ENCODE assay signal across 8 cellular contexts in genomic region chr7:64625114-64626082, GRCh38. TPM values are rescaled to one million over a fixed set of nuclear protein-coding genes. Genes with fewer than 3 reads are reported as not detected.
DNase-seq lines count a peak whose midpoint lies in the region; ATAC-seq and TF ChIP-seq lines count a peak whose summit lies in the region.
"Had no signal": no experiment of that assay in that cellular context is flagged by ENCODE, and none has a peak within 500 bp of the region (broad histone marks: within the 10 kb centered on the region; RNA-seq: fewer than 3 reads in every experiment).

No MANE protein-coding gene starts in this region.

- peaks cover 31% of the 10 kb centered on the region for H3K9me3 Mint-ChIP-seq in MCF 10A (ENCODE audit: unreplicated experiment)

- no peaks in the 10 kb centered on the region for H3K36me3 ChIP-seq in neutrophil
- H3K36me3 ChIP-seq: SJSA1 had no signal

- no peaks in the 10 kb centered on the region for H3K27me3 ChIP-seq in neutrophil
- H3K27me3 ChIP-seq: SJSA1 had no signal

- CTCF ChIA-PET in MCF 10A (lab: Yijun Ruan, JAX) = interaction anchor here (0.6 to 2.2 kb wide), 10 partner anchors 10 to 775 kb away, joined by 3 to 12 read pairs (median 3); partner anchors contain the start of gene ZNF736

- H3K4me3 ChIP-seq in GM12864 (ENCODE audit: low read depth, low read length) (no peak overlapping the region), neutrophil (ENCODE audit: low read depth in 1 of 2, low read length in 1 of 2) (no peak overlapping the region)
- H3K4me3 ChIP-seq: SJSA1 had no signal

- H3K4me3 Mint-ChIP-seq in MCF 10A (ENCODE audit: unreplicated experiment) = no peak overlapping the region

- DNase-seq in GM12864 (ENCODE audit: low read depth) (no peak), MCF 10A (ENCODE audit: unreplicated experiment) (no peak), NCI-H146 treated with DMSO at 0.1 percent for 48 hours (lab: John Stamatoyannopoulos, UW; ENCODE audit: unreplicated experiment) (no peak)

- POLR2A ChIA-PET in MCF 10A (lab: Yijun Ruan, JAX) = interaction anchor here (0.6 to 1.3 kb wide), 3 partner anchors 19 to 80 kb away, joined by 3 to 4 read pairs (median 3); no protein-coding TSS in a partner anchor

- H3K9me3 ChIP-seq in neutrophil = no peaks in the 10 kb centered on the region
- H3K9me3 ChIP-seq: SJSA1 had no signal

- ATAC-seq in HG03565 (IDR thresholded peaks at IDR 0.05; ENCODE audit: unreplicated experiment) (peak; percentile 30), GM18519 (IDR thresholded peaks at IDR 0.05; ENCODE audit: low FRiP score, unreplicated experiment) (no peak), HG02623 (IDR thresholded peaks at IDR 0.05; ENCODE audit: unreplicated experiment) (no peak)

- peaks cover 15 to 19% of the 10 kb centered on the region in 2 experiments for H3K4me1 ChIP-seq in neutrophil (ENCODE audit: control insufficient read depth in 1 of 2, insufficient read depth in 1 of 2, low read depth in 1 of 2, low read length in 1 of 2)
- H3K4me1 ChIP-seq: SJSA1 had no signal

- no peaks in the 10 kb centered on the region for H3K4me1 Mint-ChIP-seq in MCF 10A (ENCODE audit: insufficient read depth, unreplicated experiment)

- H3K27ac Mint-ChIP-seq in MCF 10A (ENCODE audit: low read depth, unreplicated experiment) = no peak overlapping the region

- TF ChIP-seq CTCF in GM12864 (IDR thresholded peaks at IDR 0.05; ENCODE audit: low read depth, low read length, missing control alignments) = peak; percentile 37
- peak; percentile 51 for TF ChIP-seq CTCF in MCF 10A (IDR thresholded peaks at IDR 0.05; ENCODE audit: unreplicated experiment)
- peak; percentile 74 for TF ChIP-seq CTCF in neutrophil (IDR thresholded peaks at IDR 0.05)

- intact Hi-C loops in MCF 10A (cut with micrococcal nuclease) = no loop called here

- H3K27ac ChIP-seq in neutrophil = no peak overlapping the region
- H3K27ac ChIP-seq: SJSA1 had no signal

- H3K27me3 Mint-ChIP-seq in MCF 10A (ENCODE audit: insufficient read depth, unreplicated experiment) = no peaks in the 10 kb centered on the region

- no TSS peak for BruUV-seq in MCF 10A (replicated peaks; lab: Mats Ljungman, UMichigan)

- H3K36me3 Mint-ChIP-seq in MCF 10A (ENCODE audit: insufficient read depth, unreplicated experiment) = no peaks in the 10 kb centered on the region

RNA-seq across cellular contexts. Expression of gene ZNF107, which starts 40.5 kb away (rescaled TPM):
- 4.6 and 5.0 TPM in 2 replicates for total RNA-seq in MCF 10A (2022)
